ENCODE assay signal across 23 cellular contexts in genomic region chr6:81669445-81669844, GRCh38.
DNase-seq lines count a peak whose midpoint lies in the region; ATAC-seq, FAIRE-seq and TF ChIP-seq lines count a peak whose summit lies in the region.
"Had no signal": no experiment of that assay in that cellular context is flagged by ENCODE, and none has a peak within 500 bp of the region (broad histone marks: within the 10 kb centered on the region; RNA-seq: fewer than 3 reads in every experiment).

No MANE protein-coding gene starts in this region.

- in situ Hi-C loops in GM23248 (cut with MboI) = no loop called here

- H4K20me1 ChIP-seq in GM23248 (ENCODE audit: insufficient read depth) = no peaks in the 10 kb centered on the region
- H4K20me1 ChIP-seq: BLaER1 had no signal

- no peaks in the 10 kb centered on the region for H3K79me2 ChIP-seq in GM23248 (ENCODE audit: insufficient read depth)

- no peak overlapping the region for H2AFZ ChIP-seq in GM23248

- H3K4me3 ChIP-seq in GM23248 (no peak overlapping the region), kidney (ENCODE audit: low read length in 2 of 2) (no peak overlapping the region)
- H3K4me3 ChIP-seq: BLaER1 had no signal

- no peaks in the 10 kb centered on the region for H3K4me1 ChIP-seq in GM23248 (ENCODE audit: insufficient read depth)
- H3K4me1 ChIP-seq in kidney (ENCODE audit: control insufficient read depth in 1 of 2, insufficient read depth in 1 of 2, low read depth in 1 of 2, low read length in 2 of 2) = no peaks in the 10 kb centered on the region
- H3K4me1 ChIP-seq: BE2C, BLaER1 had no signal

- H3K9me3 ChIP-seq in GM23248 (ENCODE audit: low read depth) (no peaks in the 10 kb centered on the region), kidney (ENCODE audit: control insufficient read depth in 1 of 2, low read length in 2 of 2) (no peaks in the 10 kb centered on the region)
- H3K9me3 ChIP-seq: BE2C, BLaER1 had no signal

- intact Hi-C loops in kidney (cut with DNase I) = no loop called here

- no peaks in the 10 kb centered on the region for H3F3A ChIP-seq in GM23248 (ENCODE audit: insufficient read depth)

- H3K9me2 ChIP-seq in GM23248 (ENCODE audit: insufficient read depth) = no peaks in the 10 kb centered on the region

- TF ChIP-seq CTCF in omental fat pad (IDR thresholded peaks at IDR 0.05) (no peak), kidney (IDR thresholded peaks at IDR 0.05; ENCODE audit: borderline replicate concordance, extremely low read depth, insufficient read depth) (no peak)

- no peak overlapping the region for H3K9ac ChIP-seq in GM23248
- no peak overlapping the region for H3K9ac ChIP-seq in kidney (ENCODE audit: low read length in 2 of 2)
- H3K9ac ChIP-seq: BLaER1 had no signal

- H3K27ac ChIP-seq in GM23248 (no peak overlapping the region), kidney (ENCODE audit: low read depth in 2 of 2, low read length in 2 of 2) (no peak overlapping the region)
- H3K27ac ChIP-seq: BLaER1 had no signal

- no peaks in the 10 kb centered on the region for H3K27me3 ChIP-seq in GM23248 (replicated peaks; ENCODE audit: insufficient read depth)
- H3K27me3 ChIP-seq: BE2C, BLaER1 had no signal

- ATAC-seq in omental fat pad (ENCODE audit: low FRiP score) = peak; percentile 69

- FAIRE-seq in kidney (lab: Jason Lieb, UNC) = no peak
- FAIRE-seq: GM12891, GM19239 had no signal

- 82 to 88% methylated on average over 2 of the region's 2 CpGs for WGBS in GM23248 (ENCODE audit: low coverage in 1 of 2, low lambda C conversion rate in 2 of 2, missing lambda C conversion rate in 2 of 2), 2 experiments

- no peak overlapping the region for H3K4me2 ChIP-seq in GM23248 (ENCODE audit: unreplicated experiment)
- H3K4me2 ChIP-seq: BLaER1 had no signal

- peak; percentile 8 for DNase-seq in GM03348 (ENCODE audit: low spot score)
- DNase-seq in GM23248 = peak; percentile 1
- no peak for DNase-seq in omental fat pad (ENCODE audit: low spot score)
- no peak for DNase-seq in GM19240 (ENCODE audit: insufficient read length, low spot score)
- DNase-seq in kidney = no peak
- DNase-seq: 8988T; ACHN; BE2C; C1 segment of cervical spinal cord; CD4-positive, alpha-beta memory T cell; CD4-positive, CD25-positive, alpha-beta regulatory T cell; CD8-positive, alpha-beta memory T cell; COR-L47; DMS 273 treated with DMSO at 0.1 percent for 48 hours; DMS153; DMS53; DMS79; DND-41; EL; GDM1 had no signal

- no peaks in the 10 kb centered on the region for H3K36me3 ChIP-seq in GM23248 (ENCODE audit: low read depth)
- no peaks in the 10 kb centered on the region for H3K36me3 ChIP-seq in kidney (ENCODE audit: control insufficient read depth in 1 of 2, insufficient read depth in 2 of 2, low read length in 2 of 2)
- H3K36me3 ChIP-seq: BE2C, BLaER1 had no signal

Comparison
In these comparisons a context has a peak if more than half of its experiments do, and no peak if none do; other contexts are left out.
1. DNase-seq: peak in GM03348 (single experiment) and GM23248 (single experiment); none in omental fat pad (single experiment), GM19240 (single experiment) and kidney (single experiment).